ENCODE assay signal across 27 cellular contexts in genomic region chr1:74819062-74819461, GRCh38.
"Had no signal": no experiment of that assay in that cellular context is flagged by ENCODE, and none has a peak within 500 bp of the region (broad histone marks: within the 10 kb centered on the region; RNA-seq: fewer than 3 reads in every experiment).

No MANE protein-coding gene starts in this region.

- H3K4me1 ChIP-seq: breast epithelium, esophagus squamous epithelium, heart right ventricle, left lung, neural progenitor cell, sigmoid colon, testis, vagina had no signal

- H3K36me3 ChIP-seq: breast epithelium, esophagus squamous epithelium, heart right ventricle, left lung, neural progenitor cell, sigmoid colon, vagina had no signal

- H3K27ac ChIP-seq: breast epithelium, dorsolateral prefrontal cortex, esophagus squamous epithelium, heart right ventricle, left lung, neural progenitor cell, sigmoid colon, testis, vagina had no signal

- H3K4me3 Mint-ChIP-seq: activated CD4-positive, alpha-beta memory T cell treated with anti-CD3 and anti-CD28 coated beads, Interleukin-2, amount 10 ng/mL, durations not matched to agents 7 days and 5 days; activated CD4-positive, alpha-beta T cell treated with anti-CD3 and anti-CD28 coated beads, Interleukin-2, amount 10 ng/mL, durations not matched to agents 24 days and 14 days; activated CD8-positive, alpha-beta memory T cell treated with anti-CD3 and anti-CD28 coated beads, Interleukin-2, amount 10 ng/mL, durations not matched to agents 7 days and 5 days; central memory CD8-positive, alpha-beta T cell; effector memory CD8-positive, alpha-beta T cell; naive thymus-derived CD8-positive, alpha-beta T cell; neural progenitor cell; stimulated activated memory B cell treated with anti-CD40 and anti-IgM and Interleukin-4, amounts not matched to agents 10 μg/mL and 1 μg/mL and 100 μg/mL, for 72 hours; T-helper 1 cell treated with Interleukin-12 subunit alpha and Interleukin-12 subunit beta and Interleukin-4 antibody, amounts not matched to agents 30 μg/mL and 1 μg/mL, for 36 hours had no signal

- H3K9me3 Mint-ChIP-seq: activated CD4-positive, alpha-beta memory T cell treated with anti-CD3 and anti-CD28 coated beads, Interleukin-2, amount 10 ng/mL, durations not matched to agents 7 days and 5 days; activated CD4-positive, alpha-beta T cell treated with anti-CD3 and anti-CD28 coated beads, Interleukin-2, amount 10 ng/mL, durations not matched to agents 24 days and 14 days; central memory CD8-positive, alpha-beta T cell; neural progenitor cell; stimulated activated memory B cell treated with anti-CD40 and anti-IgM and Interleukin-4, amounts not matched to agents 10 μg/mL and 1 μg/mL and 100 μg/mL, for 72 hours; T-helper 1 cell treated with Interleukin-12 subunit alpha and Interleukin-12 subunit beta and Interleukin-4 antibody, amounts not matched to agents 30 μg/mL and 1 μg/mL, for 36 hours had no signal

- H3K9me3 ChIP-seq: breast epithelium, esophagus squamous epithelium, sigmoid colon, testis, vagina had no signal

- H3K9ac ChIP-seq: neural progenitor cell had no signal

- H3K4me1 Mint-ChIP-seq: activated CD4-positive, alpha-beta memory T cell treated with anti-CD3 and anti-CD28 coated beads, Interleukin-2, amount 10 ng/mL, durations not matched to agents 7 days and 5 days; activated CD4-positive, alpha-beta T cell treated with anti-CD3 and anti-CD28 coated beads, Interleukin-2, amount 10 ng/mL, durations not matched to agents 24 days and 14 days; activated CD8-positive, alpha-beta memory T cell treated with anti-CD3 and anti-CD28 coated beads, Interleukin-2, amount 10 ng/mL, durations not matched to agents 7 days and 5 days; central memory CD8-positive, alpha-beta T cell; naive thymus-derived CD8-positive, alpha-beta T cell; neural progenitor cell; stimulated activated memory B cell treated with anti-CD40 and anti-IgM and Interleukin-4, amounts not matched to agents 10 μg/mL and 1 μg/mL and 100 μg/mL, for 72 hours had no signal

- H3K4me3 ChIP-seq: breast epithelium, dorsolateral prefrontal cortex, esophagus squamous epithelium, heart right ventricle, left lung, lung, neural progenitor cell, sigmoid colon, smooth muscle cell, testis, vagina had no signal

- H3K27me3 ChIP-seq: breast epithelium, dorsolateral prefrontal cortex, esophagus squamous epithelium, heart right ventricle, left lung, neural progenitor cell, sigmoid colon, testis, vagina had no signal

- DNase-seq: activated CD4-positive, alpha-beta memory T cell treated with anti-CD3 and anti-CD28 coated beads, Interleukin-2, amount 10 ng/mL, durations not matched to agents 7 days and 5 days; activated CD4-positive, alpha-beta T cell treated with anti-CD3 and anti-CD28 coated beads, Interleukin-2, amount 10 ng/mL, durations not matched to agents 24 days and 14 days; activated CD8-positive, alpha-beta memory T cell treated with anti-CD3 and anti-CD28 coated beads, Interleukin-2, amount 10 ng/mL, durations not matched to agents 7 days and 5 days; activated gamma-delta T cell; activated naive CD4-positive, alpha-beta T cell treated with anti-CD3 and anti-CD28 coated beads, Interleukin-2, amount 50 U/mL, for 16 hours; activated T-cell treated with anti-CD3 and anti-CD28 coated beads for 4 hours; aorta; dorsolateral prefrontal cortex; effector memory CD8-positive, alpha-beta T cell; esophagus squamous epithelium; foreskin fibroblast; heart right ventricle; left lung; naive thymus-derived CD8-positive, alpha-beta T cell; sigmoid colon; stimulated activated CD4-positive, alpha-beta T cell treated with anti-CD3 and anti-CD28 coated beads, Interleukin-15, amount 100 ng/mL, for 24 hours; T1000; testis; trophoblast cell had no signal

- H3K27me3 Mint-ChIP-seq: activated CD4-positive, alpha-beta T cell treated with anti-CD3 and anti-CD28 coated beads, Interleukin-2, amount 10 ng/mL, durations not matched to agents 24 days and 14 days; activated CD8-positive, alpha-beta memory T cell treated with anti-CD3 and anti-CD28 coated beads, Interleukin-2, amount 10 ng/mL, durations not matched to agents 7 days and 5 days; central memory CD8-positive, alpha-beta T cell; effector memory CD8-positive, alpha-beta T cell; stimulated activated memory B cell treated with anti-CD40 and anti-IgM and Interleukin-4, amounts not matched to agents 10 μg/mL and 1 μg/mL and 100 μg/mL, for 72 hours had no signal

- H3K36me3 Mint-ChIP-seq: activated CD8-positive, alpha-beta memory T cell treated with anti-CD3 and anti-CD28 coated beads, Interleukin-2, amount 10 ng/mL, durations not matched to agents 7 days and 5 days; naive thymus-derived CD8-positive, alpha-beta T cell; neural progenitor cell; stimulated activated memory B cell treated with anti-CD40 and anti-IgM and Interleukin-4, amounts not matched to agents 10 μg/mL and 1 μg/mL and 100 μg/mL, for 72 hours had no signal

- H3K27ac Mint-ChIP-seq: activated CD4-positive, alpha-beta memory T cell treated with anti-CD3 and anti-CD28 coated beads, Interleukin-2, amount 10 ng/mL, durations not matched to agents 7 days and 5 days; activated CD4-positive, alpha-beta T cell treated with anti-CD3 and anti-CD28 coated beads, Interleukin-2, amount 10 ng/mL, durations not matched to agents 24 days and 14 days; activated CD8-positive, alpha-beta memory T cell treated with anti-CD3 and anti-CD28 coated beads, Interleukin-2, amount 10 ng/mL, durations not matched to agents 7 days and 5 days; effector memory CD8-positive, alpha-beta T cell; naive thymus-derived CD8-positive, alpha-beta T cell; neural progenitor cell; stimulated activated memory B cell treated with anti-CD40 and anti-IgM and Interleukin-4, amounts not matched to agents 10 μg/mL and 1 μg/mL and 100 μg/mL, for 72 hours; T-helper 1 cell treated with Interleukin-12 subunit alpha and Interleukin-12 subunit beta and Interleukin-4 antibody, amounts not matched to agents 30 μg/mL and 1 μg/mL, for 36 hours had no signal
